In the genomic region with DNA sequence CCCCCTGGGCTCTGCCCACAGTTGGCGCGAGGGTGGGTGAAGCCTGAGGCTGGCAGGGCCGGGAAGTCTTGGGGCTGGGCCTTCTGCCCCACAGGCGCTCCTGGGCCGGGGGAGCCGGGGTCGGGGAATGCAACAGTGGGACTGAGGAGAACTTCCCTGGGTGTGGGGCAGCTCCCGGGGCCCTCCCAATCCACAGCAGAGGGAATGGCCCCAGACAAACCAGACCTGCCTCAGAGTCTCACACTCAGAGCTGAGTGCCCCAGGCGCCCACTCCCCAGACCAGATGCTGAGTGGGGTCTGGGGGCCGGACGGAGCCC, we compare ENCODE assay signal across 8 cellular contexts. TPM values are rescaled to one million over a fixed set of nuclear protein-coding genes. Genes with fewer than 3 reads are reported as not detected.
DNase-seq lines count a peak whose midpoint lies in the region; ATAC-seq and TF ChIP-seq lines count a peak whose summit lies in the region.
"Not testable (repeated sequence)": the region's sequence is repeated elsewhere in the genome, so short reads cannot be mapped to it uniquely, and the experiment has no call there.

No MANE protein-coding gene starts in this region.

- TF ChIP-seq POLR2A in heart left ventricle (IDR thresholded peaks at IDR 0.05), result not testable (repeated sequence)

- H3K27ac ChIP-seq in adipose tissue (ENCODE audit: low read depth, low read length), result peak overlapping the region; percentile 38
- H3K27ac ChIP-seq in ectodermal cell (ENCODE audit: insufficient read depth, low read depth, low read length, poor library complexity, severe bottlenecking), result peak overlapping the region; percentile 67
- H3K27ac ChIP-seq in heart left ventricle, result peak overlapping the region; percentile 90 to 100 (median 98)
- peak overlapping the region; percentile 88 for H3K27ac ChIP-seq in lower lobe of right lung
- H3K27ac ChIP-seq in psoas muscle, result peak overlapping the region; percentile 99
- peak overlapping the region; percentile 98 for H3K27ac ChIP-seq in tibial artery

- POLR2A ChIA-PET in BJ (lab: Charles Lee), result not testable (repeated sequence)

- H3K36me3 ChIP-seq in BJ (ENCODE audit: control insufficient read depth, insufficient read depth, low read length); ectodermal cell (ENCODE audit: control insufficient read depth, insufficient read depth, low read length); heart left ventricle; lower lobe of right lung; psoas muscle (ENCODE audit: insufficient read depth in 1 of 2, low read depth in 1 of 2); tibial artery: not testable (repeated sequence)

- intact Hi-C loops in heart left ventricle (cut with DNase I); lower lobe of right lung (cut with DNase I); psoas muscle (cut with DNase I); tibial artery (cut with DNase I; ENCODE audit: low total_unique reads): not testable (repeated sequence)

- ATAC-seq in heart left ventricle, result peak in 3 of 4 donors; percentile 0 to 1 (median 0)
- peak in 1 of 2 donors; percentile 0 for ATAC-seq in lower lobe of right lung
- ATAC-seq in psoas muscle, result peak; percentile 2 to 19 (median 10)

- not testable (repeated sequence) for TF ChIP-seq EP300 in Ishikawa (IDR thresholded peaks at IDR 0.05; ENCODE audit: borderline replicate concordance)

- not testable (repeated sequence) for DNase-seq in BJ (ENCODE audit: low read depth); heart left ventricle; lower lobe of right lung; psoas muscle; tibial artery

- H3K4me3 ChIP-seq in BJ (ENCODE audit: low read depth, low read length) (peak overlapping the region; percentile 24; the same call in 1 of the 2 replicates), heart left ventricle (peak overlapping the region; percentile 18 to 59 (median 46)), lower lobe of right lung (peak overlapping the region; percentile 33), psoas muscle (peak overlapping the region; percentile 62), tibial artery (peak overlapping the region; percentile 49 to 56)
- not testable (repeated sequence) for H3K4me3 ChIP-seq in ectodermal cell (ENCODE audit: insufficient read depth, low read depth, low read length)

- H3K27me3 ChIP-seq in BJ (ENCODE audit: control insufficient read depth, insufficient read depth, low read length); ectodermal cell (ENCODE audit: control insufficient read depth, insufficient read depth, low read length, poor library complexity, severe bottlenecking); heart left ventricle; lower lobe of right lung (ENCODE audit: low read depth); psoas muscle (ENCODE audit: insufficient read depth in 3 of 3, low read length in 2 of 3); tibial artery: not testable (repeated sequence)

- WGBS in adipose tissue, 3 donors, result 12 to 55% (median 19%) methylated on average over 11 of the region's 11 CpGs
- whole genome bisulfite sequencing in ectodermal cell, 2 experiments, result 67 to 68% methylated on average over 11 of the region's 11 CpGs
- WGBS in heart left ventricle, 4 donors, result 5 to 12% (median 7%) methylated on average over 6 to 11 of the region's 11 CpGs
- WGBS in psoas muscle, 3 donors, result 7 to 10% (median 9%) methylated on average over 11 of the region's 11 CpGs

- TF ChIP-seq CTCF in BJ (IDR thresholded peaks at IDR 0.05; ENCODE audit: insufficient read depth, low read depth, low read length); heart left ventricle (IDR thresholded peaks at IDR 0.05); lower lobe of right lung (IDR thresholded peaks at IDR 0.05); psoas muscle (IDR thresholded peaks at IDR 0.05); tibial artery (IDR thresholded peaks at IDR 0.05): not testable (repeated sequence)

- H3K9me3 ChIP-seq in ectodermal cell (ENCODE audit: control insufficient read depth, low read length); heart left ventricle; lower lobe of right lung; psoas muscle; tibial artery: not testable (repeated sequence)

- CTCF ChIA-PET in BJ (lab: Yijun Ruan, JAX), result interaction anchor here (1.1 to 1.6 kb wide), 2 partner anchors 16 to 127 kb away, joined by 3 to 6 read pairs; a partner anchor contains a TSS

- TF ChIP-seq RAD21 in Ishikawa (IDR thresholded peaks at IDR 0.05; ENCODE audit: low read depth), result not testable (repeated sequence)

- H3K4me1 ChIP-seq in ectodermal cell (ENCODE audit: control insufficient read depth, insufficient read depth, low read length), result peaks cover 18% of the 10 kb centered on the region
- peaks cover 12 to 83% (median 66%) of the 10 kb centered on the region in 12 donors for H3K4me1 ChIP-seq in heart left ventricle
- H3K4me1 ChIP-seq in lower lobe of right lung, result peaks cover 52% of the 10 kb centered on the region
- H3K4me1 ChIP-seq in psoas muscle, result peaks cover 63% of the 10 kb centered on the region
- H3K4me1 ChIP-seq in tibial artery, result peaks cover 14 to 89% (median 73%) of the 10 kb centered on the region in 4 donors

TF ChIP-seq in Ishikawa, 13 proteins besides CTCF, POLR2A, EP300 and RAD21:
- TF ChIP-seq ZBTB7A (IDR thresholded peaks at IDR 0.05; ENCODE audit: low read depth), result peak; percentile 15; the same call in 1 of the 2 replicates

RNA-seq across cellular contexts. Expression of a gene that starts 11.4 kb away (rescaled TPM):
- polyA plus RNA-seq in BJ (2011; rRNA removed) (40.1 and 76.1 TPM in 2 replicates), adipose tissue (10 to 100 TPM; 36.9 to 89.6 (median 83.7) TPM), heart left ventricle (100 to 1,000 TPM in 1 of 2 donors, 10 to 100 TPM in 1; 90.6 to 105 TPM), psoas muscle (10 to 100 TPM; 33.9 to 93.3 (median 58.4) TPM)
- 44.8 and 60.3 TPM in 2 replicates for polyA minus RNA-seq in BJ (2011; rRNA and poly(A)+ RNA removed)
- 65.6 TPM for polyA plus RNA-seq in ectodermal cell (2013, experiment 1 of 4)
- polyA plus RNA-seq in ectodermal cell (2013, experiment 2 of 4), result 61.0 TPM
- polyA plus RNA-seq in ectodermal cell (2013, experiment 3 of 4), result 46.6 TPM
- 64.9 TPM for polyA plus RNA-seq in ectodermal cell (2013, experiment 4 of 4)
- total RNA-seq in heart left ventricle (100 to 1,000 TPM in 6 of 9 donors, 10 to 100 TPM in 3; 64.9 to 441 (median 110) TPM), lower lobe of right lung (81.6 TPM), psoas muscle (100 to 1,000 TPM in 1 of 4 donors, 10 to 100 TPM in 3; 59.1 to 123 (median 86.0) TPM)

RNA-seq across cellular contexts. Expression of a gene that starts 24.1 kb away (rescaled TPM):
- polyA plus RNA-seq in BJ (2011; rRNA removed) (0.36 and 0.67 TPM in 2 replicates), adipose tissue (10 to 100 TPM in 1 of 3 donors, 1 to 10 TPM in 2; 1.4 to 24.8 (median 1.9) TPM), heart left ventricle (1 to 10 TPM in 1 of 2 donors, under 1 TPM in 1; 0.28 to 3.3 TPM), psoas muscle (under 1 TPM; 0.17 to 0.31 (median 0.21) TPM)
- 0.62 TPM in 1 of 2 replicates, not detected in the other for polyA minus RNA-seq in BJ (2011; rRNA and poly(A)+ RNA removed)
- 2.9 TPM for polyA plus RNA-seq in ectodermal cell (2013, experiment 1 of 4)
- 3.4 TPM for polyA plus RNA-seq in ectodermal cell (2013, experiment 2 of 4)
- 3.6 TPM for polyA plus RNA-seq in ectodermal cell (2013, experiment 3 of 4)
- 4.9 TPM for polyA plus RNA-seq in ectodermal cell (2013, experiment 4 of 4)
- total RNA-seq in heart left ventricle (1 to 10 TPM in 4 of 9 donors, under 1 TPM in 5; 0.36 to 5.0 (median 0.75) TPM), lower lobe of right lung (0.80 TPM), psoas muscle (1 to 10 TPM in 1 of 4 donors, under 1 TPM in 3; 0.32 to 1.7 (median 0.83) TPM)

RNA-seq across cellular contexts. Expression of a gene that starts 31.2 kb away (rescaled TPM):
- 37.0 and 68.1 TPM in 2 replicates for polyA plus RNA-seq in BJ (2011; rRNA removed)
- polyA minus RNA-seq in BJ (2011; rRNA and poly(A)+ RNA removed), result 58.9 and 76.8 TPM in 2 replicates
- polyA plus RNA-seq in adipose tissue, result 10 to 100 TPM; 24.3 to 42.1 (median 42.0) TPM
- 79.6 TPM for polyA plus RNA-seq in ectodermal cell (2013, experiment 1 of 4)
- polyA plus RNA-seq in ectodermal cell (2013, experiment 2 of 4), result 80.0 TPM
- 53.4 TPM for polyA plus RNA-seq in ectodermal cell (2013, experiment 3 of 4)
- 55.0 TPM for polyA plus RNA-seq in ectodermal cell (2013, experiment 4 of 4)
- total RNA-seq in heart left ventricle, result 10 to 100 TPM; 20.2 to 40.2 (median 27.0) TPM
- 10 to 100 TPM; 12.2 to 39.5 TPM for polyA plus RNA-seq in heart left ventricle
- 61.9 TPM for total RNA-seq in lower lobe of right lung
- 10 to 100 TPM; 15.6 to 47.5 (median 38.9) TPM for total RNA-seq in psoas muscle
- 10 to 100 TPM; 20.8 to 39.1 (median 27.3) TPM for polyA plus RNA-seq in psoas muscle

Comparison
In these comparisons a context has a peak if more than half of its experiments do, and no peak if none do; other contexts are left out.
1. H3K27ac ChIP-seq: peak in every context shown above with its lines; median percentile 99 in psoas muscle; 98 in heart left ventricle; 98 in tibial artery; 88 in lower lobe of right lung; 67 in ectodermal cell; 38 in adipose tissue.